ENCODE assay signal across 8 cellular contexts in the genomic region with DNA sequence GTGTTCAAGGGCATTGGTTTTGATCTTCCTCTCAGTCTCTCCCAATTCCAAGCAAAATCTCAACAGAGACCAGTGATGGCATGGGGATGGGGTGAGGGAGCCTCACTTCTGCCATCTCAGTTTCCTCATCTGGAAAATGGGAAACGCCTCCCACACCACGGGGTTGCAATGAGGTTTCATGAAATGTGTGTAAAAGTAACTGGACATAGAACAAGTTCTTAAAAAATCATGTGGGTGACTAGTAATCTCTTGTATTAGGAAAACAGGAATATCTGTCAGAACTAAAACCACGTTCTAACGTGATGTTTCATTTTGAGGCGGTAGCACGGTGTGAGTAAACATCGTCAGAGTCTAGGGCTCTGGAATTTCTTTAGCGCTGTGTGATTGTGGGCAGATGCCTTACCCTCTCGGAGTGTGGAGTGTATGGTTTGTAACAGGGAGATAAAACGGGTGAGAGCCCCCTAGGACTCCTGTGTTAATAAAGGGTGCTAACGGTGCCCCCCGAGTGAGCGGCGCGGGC. TPM values are rescaled to one million over a fixed set of nuclear protein-coding genes. Genes with fewer than 3 reads are reported as not detected.
DNase-seq lines count a peak whose midpoint lies in the region; ATAC-seq, FAIRE-seq and TF ChIP-seq lines count a peak whose summit lies in the region.

No MANE protein-coding gene starts in this region.

- no peak for TF ChIP-seq EP300 in suprapubic skin (IDR thresholded peaks at IDR 0.05)

- peak overlapping the region; percentile 79 for H3K4me3 Mint-ChIP-seq in activated naive CD4-positive, alpha-beta T cell treated with anti-CD3 and anti-CD28 coated beads, Interleukin-2, amount 10 ng/mL, durations not matched to agents 7 days and 5 days
- H3K4me3 Mint-ChIP-seq in activated T-helper 2 cell treated with anti-CD3 and anti-CD28 coated beads, Interferon-gamma antibody, Interleukin-2, Interleukin-4, amounts not matched to agents 10 μg/mL and 5 μg/mL and 100 μg/mL, durations not matched to agents 14 hours and 24 hours and 36 hours (ENCODE audit: low read depth), result peak overlapping the region; percentile 85

- WGBS in suprapubic skin, result 4% methylated on average over 11 of the region's 15 CpGs
- WGBS in lower leg skin, 2 donors, result 2 to 3% methylated on average over 15 of the region's 15 CpGs

- peak overlapping the region; percentile 8 for H3K27ac Mint-ChIP-seq in activated naive CD4-positive, alpha-beta T cell treated with anti-CD3 and anti-CD28 coated beads, Interleukin-2, amount 10 ng/mL, durations not matched to agents 7 days and 5 days
- H3K27ac Mint-ChIP-seq in activated T-helper 2 cell treated with anti-CD3 and anti-CD28 coated beads, Interferon-gamma antibody, Interleukin-2, Interleukin-4, amounts not matched to agents 10 μg/mL and 5 μg/mL and 100 μg/mL, durations not matched to agents 14 hours and 24 hours and 36 hours, result peak overlapping the region; percentile 61

- H3K4me1 ChIP-seq in suprapubic skin, result peaks cover 23% of the 10 kb centered on the region

- H3K9me3 Mint-ChIP-seq in activated naive CD4-positive, alpha-beta T cell treated with anti-CD3 and anti-CD28 coated beads, Interleukin-2, amount 10 ng/mL, durations not matched to agents 7 days and 5 days, result no peaks in the 10 kb centered on the region
- no peaks in the 10 kb centered on the region for H3K9me3 Mint-ChIP-seq in activated T-helper 2 cell treated with anti-CD3 and anti-CD28 coated beads, Interferon-gamma antibody, Interleukin-2, Interleukin-4, amounts not matched to agents 10 μg/mL and 5 μg/mL and 100 μg/mL, durations not matched to agents 14 hours and 24 hours and 36 hours

- FAIRE-seq in GM12891 (lab: Jason Lieb, UNC), result no peak

- no peaks in the 10 kb centered on the region for H3K27me3 ChIP-seq in suprapubic skin

- no peaks in the 10 kb centered on the region for H3K9me3 ChIP-seq in suprapubic skin

- intact Hi-C loops in activated T-helper 2 cell treated with anti-CD3 and anti-CD28 coated beads, Interferon-gamma antibody, Interleukin-2, Interleukin-4, amounts not matched to agents 10 μg/mL and 5 μg/mL and 100 μg/mL, durations not matched to agents 14 hours and 24 hours and 36 hours (cut with micrococcal nuclease), result loop anchor here (1.0 to 5.0 kb wide), 2 partner anchors 105 to 168 kb away; partner anchors contain the start of genes LEPR and LEPROT
- intact Hi-C loops in lower leg skin (cut with DNase I; ENCODE audit: low total_unique reads), result no loop called here

- no peaks in the 10 kb centered on the region for H3K36me3 Mint-ChIP-seq in activated naive CD4-positive, alpha-beta T cell treated with anti-CD3 and anti-CD28 coated beads, Interleukin-2, amount 10 ng/mL, durations not matched to agents 7 days and 5 days
- no peaks in the 10 kb centered on the region for H3K36me3 Mint-ChIP-seq in activated T-helper 2 cell treated with anti-CD3 and anti-CD28 coated beads, Interferon-gamma antibody, Interleukin-2, Interleukin-4, amounts not matched to agents 10 μg/mL and 5 μg/mL and 100 μg/mL, durations not matched to agents 14 hours and 24 hours and 36 hours (ENCODE audit: low read depth)

- peak overlapping the region; percentile 60 for H3K4me3 ChIP-seq in suprapubic skin
- no peak overlapping the region for H3K4me3 ChIP-seq in lower leg skin (ENCODE audit: low read depth, poor library complexity, severe bottlenecking)

- peak; percentile 29 for ATAC-seq in HG03135 (IDR thresholded peaks at IDR 0.05; ENCODE audit: unreplicated experiment)

- no peak for TF ChIP-seq CTCF in suprapubic skin (IDR thresholded peaks at IDR 0.05)
- TF ChIP-seq CTCF in lower leg skin (IDR thresholded peaks at IDR 0.05), result no peak

- no peaks in the 10 kb centered on the region for H3K36me3 ChIP-seq in suprapubic skin

- peaks cover 16% of the 10 kb centered on the region for H3K4me1 Mint-ChIP-seq in activated naive CD4-positive, alpha-beta T cell treated with anti-CD3 and anti-CD28 coated beads, Interleukin-2, amount 10 ng/mL, durations not matched to agents 7 days and 5 days
- peaks cover 12% of the 10 kb centered on the region for H3K4me1 Mint-ChIP-seq in activated T-helper 2 cell treated with anti-CD3 and anti-CD28 coated beads, Interferon-gamma antibody, Interleukin-2, Interleukin-4, amounts not matched to agents 10 μg/mL and 5 μg/mL and 100 μg/mL, durations not matched to agents 14 hours and 24 hours and 36 hours (ENCODE audit: low read depth)

- H3K27ac ChIP-seq in suprapubic skin, result no peak overlapping the region

- no peak for TF ChIP-seq POLR2A in suprapubic skin (IDR thresholded peaks at IDR 0.05)
- no peak for TF ChIP-seq POLR2A in lower leg skin (IDR thresholded peaks at IDR 0.05)
- no peak for TF ChIP-seq POLR2A in GM12891 (IDR thresholded peaks at IDR 0.05; ENCODE audit: low read depth, low read length)

- peaks cover 30% of the 10 kb centered on the region for H3K27me3 Mint-ChIP-seq in activated naive CD4-positive, alpha-beta T cell treated with anti-CD3 and anti-CD28 coated beads, Interleukin-2, amount 10 ng/mL, durations not matched to agents 7 days and 5 days
- H3K27me3 Mint-ChIP-seq in activated T-helper 2 cell treated with anti-CD3 and anti-CD28 coated beads, Interferon-gamma antibody, Interleukin-2, Interleukin-4, amounts not matched to agents 10 μg/mL and 5 μg/mL and 100 μg/mL, durations not matched to agents 14 hours and 24 hours and 36 hours (ENCODE audit: low read depth), result peaks cover 39% of the 10 kb centered on the region

- CTCF ChIA-PET in activated naive CD4-positive, alpha-beta T cell treated with anti-CD3 and anti-CD28 coated beads, Interleukin-2, amount 10 ng/mL, durations not matched to agents 7 days and 5 days (lab: Charles Lee), result interaction anchor here (0.7 to 1.7 kb wide), 7 partner anchors 20 to 206 kb away, joined by 3 to 9 read pairs (median 3); no protein-coding TSS in a partner anchor

- no peak for DNase-seq in activated naive CD4-positive, alpha-beta T cell treated with anti-CD3 and anti-CD28 coated beads, Interleukin-2, amount 10 ng/mL, durations not matched to agents 7 days and 5 days
- DNase-seq in activated naive CD4-positive, alpha-beta T cell treated with anti-CD3 and anti-CD28 coated beads, Interleukin-2, amount 50 U/mL, for 16 hours, result no peak
- no peak for DNase-seq in activated T-helper 2 cell treated with anti-CD3 and anti-CD28 coated beads, Interferon-gamma antibody, Interleukin-2, Interleukin-4, amounts not matched to agents 10 μg/mL and 5 μg/mL and 100 μg/mL, durations not matched to agents 14 hours and 24 hours and 36 hours (ENCODE audit: low spot score)
- DNase-seq in iris pigment epithelial cell (ENCODE audit: low read depth), result peak; percentile 41
- no peak for DNase-seq in suprapubic skin (ENCODE audit: low spot score in 2 of 2)
- DNase-seq in lower leg skin (ENCODE audit: low spot score in 2 of 2), result no peak
- no peak for DNase-seq in GM12891 (ENCODE audit: insufficient read length, low spot score)

TF ChIP-seq in GM12891, 5 proteins besides CTCF, POLR2A, EP300 and RAD21:
- no peak for TF ChIP-seq PAX5 (IDR thresholded peaks at IDR 0.05; ENCODE audit: insufficient read depth, low read length, severe bottlenecking)
- TF ChIP-seq SPI1 (IDR thresholded peaks at IDR 0.05; ENCODE audit: low read depth, low read length), result no peak
- no peak for TF ChIP-seq TAF1 (IDR thresholded peaks at IDR 0.05; ENCODE audit: low read depth, low read length)
- no peak for TF ChIP-seq POU2F2 (IDR thresholded peaks at IDR 0.05; ENCODE audit: low read depth, low read length)
- no peak for TF ChIP-seq POLR2AphosphoS5 (IDR thresholded peaks at IDR 0.05; ENCODE audit: low read depth, low read length)

RNA-seq across cellular contexts. Expression of gene DNAJC6, which starts 55.5 kb away (rescaled TPM):
- total RNA-seq in activated T-helper 2 cell treated with anti-CD3 and anti-CD28 coated beads, Interferon-gamma antibody, Interleukin-2, Interleukin-4, amounts not matched to agents 10 μg/mL and 5 μg/mL and 100 μg/mL, durations not matched to agents 14 hours and 24 hours and 36 hours, result 1.9 and 3.0 TPM in 2 replicates
- total RNA-seq in suprapubic skin, result 1 to 10 TPM; 1.7 to 3.8 (median 3.5) TPM
- 1 to 10 TPM in 3 of 4 donors, under 1 TPM in 1; 0.99 to 3.6 (median 2.5) TPM for total RNA-seq in lower leg skin
- 0.14 TPM for polyA plus RNA-seq in GM12891 (2012; ENCODE audit: low read depth, missing spikeins)
